In the genomic region with DNA sequence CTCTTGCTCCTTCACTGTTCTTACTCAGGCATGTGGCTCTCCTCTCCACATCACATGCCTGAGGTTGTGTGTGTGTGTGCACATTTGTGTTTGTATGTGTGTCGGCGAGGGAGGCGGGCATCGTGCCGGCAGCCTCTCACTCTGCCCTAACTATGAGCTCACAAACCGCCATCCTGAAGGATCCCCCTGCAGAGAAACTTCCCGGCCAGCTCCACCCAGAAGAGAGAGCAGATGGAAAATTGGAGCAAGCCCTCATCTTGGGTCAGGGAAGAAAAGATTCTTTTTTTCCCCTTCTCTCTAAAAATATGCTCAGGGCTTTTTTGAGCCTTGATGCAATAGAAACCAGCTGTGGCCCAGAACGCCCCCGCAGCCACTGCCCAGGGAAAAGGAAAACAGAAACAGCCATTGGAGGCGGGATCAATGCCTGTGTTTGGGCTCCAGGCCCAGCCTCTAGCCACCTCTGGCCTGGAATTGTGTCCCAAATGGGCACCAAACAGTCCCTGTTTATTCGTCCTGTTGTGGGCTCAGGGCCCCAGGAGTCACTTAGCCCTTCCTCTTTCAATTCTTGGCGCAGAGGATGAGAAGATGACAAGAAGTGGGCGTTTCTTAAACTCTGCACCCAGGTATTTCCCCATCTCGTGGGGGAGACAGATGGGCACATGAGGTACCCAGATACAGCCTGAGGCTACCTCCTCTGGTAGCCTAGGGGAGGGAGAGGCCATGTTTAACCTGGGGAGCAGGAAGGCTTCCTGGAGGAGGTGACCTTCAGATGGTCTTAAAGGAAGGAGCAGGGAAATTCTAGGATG, we compare ENCODE assay signal across 8 cellular contexts.
DNase-seq lines count a peak whose midpoint lies in the region; ATAC-seq, FAIRE-seq and TF ChIP-seq lines count a peak whose summit lies in the region.

No MANE protein-coding gene starts in this region.

- H3K4me3 ChIP-seq in AG04449 (ENCODE audit: low read depth, low read length) (peak overlapping the region; percentile 18), lung (no peak overlapping the region), urinary bladder (ENCODE audit: low read depth, low read length) (no peak overlapping the region)

- no peaks in the 10 kb centered on the region for H3K27me3 ChIP-seq in lung (ENCODE audit: control insufficient read depth, insufficient read depth)

- peak overlapping the region; percentile 5 for H3K27ac ChIP-seq in angular gyrus (ENCODE audit: low read depth, low read length)
- peak overlapping the region in 1 of 2 donors; percentile 66 for H3K27ac ChIP-seq in lung (ENCODE audit: low read depth in 1 of 2, low read length in 1 of 2)
- peak overlapping the region; percentile 47 for H3K27ac ChIP-seq in urinary bladder (ENCODE audit: low read depth)

- TF ChIP-seq CTCF in AG04449 (IDR thresholded peaks at IDR 0.05; ENCODE audit: insufficient read depth, low read length, missing control alignments): no peak
- no peak for TF ChIP-seq CTCF in lung (IDR thresholded peaks at IDR 0.05; ENCODE audit: control extremely low read depth, extremely low read depth)

- H3K9me3 ChIP-seq in lung (ENCODE audit: control insufficient read depth in 2 of 2, insufficient read depth in 1 of 2, low read length in 1 of 2): no peaks in the 10 kb centered on the region

- DNase-seq in AG04449 (ENCODE audit: low read depth, low spot score) (no peak), lung (ENCODE audit: low spot score) (no peak), GM19240 (ENCODE audit: insufficient read length, low spot score) (no peak), inferior parietal cortex (ENCODE audit: extremely low spot score) (no peak), HTR-8/SVneo (ENCODE audit: insufficient read length, low spot score) (no peak)

- WGBS in lung, 2 donors: 43 to 47% methylated on average over 14 of the region's 14 CpGs
- WGBS in urinary bladder: 37% methylated on average over 14 of the region's 14 CpGs

- CTCF ChIA-PET in AG04449 (lab: Yijun Ruan, JAX): interaction anchor here (0.6 to 3.9 kb wide), 10 partner anchors 8 to 170 kb away, joined by 3 to 28 read pairs (median 5); no protein-coding TSS in a partner anchor

- no peaks in the 10 kb centered on the region for H3K36me3 ChIP-seq in lung (ENCODE audit: control insufficient read depth in 2 of 2, insufficient read depth in 2 of 2, low read length in 2 of 2)
- H3K36me3 ChIP-seq in urinary bladder (ENCODE audit: insufficient read depth): no peaks in the 10 kb centered on the region

- H3K4me1 ChIP-seq in lung (ENCODE audit: control insufficient read depth in 2 of 2, insufficient read depth in 2 of 2, low read length in 2 of 2): peaks cover 2 to 22% of the 10 kb centered on the region in 2 donors
- H3K4me1 ChIP-seq in urinary bladder (ENCODE audit: insufficient read depth): no peaks in the 10 kb centered on the region

- POLR2A ChIA-PET in AG04449 (lab: Yijun Ruan, JAX): interaction anchor here (0.6 to 1.4 kb wide), 4 partner anchors 13 to 21 kb away, joined by 3 to 5 read pairs (median 3); no protein-coding TSS in a partner anchor

- peak; percentile 80 for ATAC-seq in GM21529 (IDR thresholded peaks at IDR 0.05; ENCODE audit: unreplicated experiment)
- peak; percentile 54 for ATAC-seq in lung (ENCODE audit: insufficient read depth, low FRiP score)

- FAIRE-seq in HTR-8/SVneo (lab: Jason Lieb, UNC): no peak
